ENCODE assay signal across 16 cellular contexts in genomic region chr2:224271854-224272620, GRCh38.
"Had no signal": no experiment of that assay in that cellular context is flagged by ENCODE, and none has a peak within 500 bp of the region (broad histone marks: within the 10 kb centered on the region; RNA-seq: fewer than 3 reads in every experiment).

No MANE protein-coding gene starts in this region.

- FAIRE-seq: kidney had no signal

- H3K36me3 ChIP-seq: prostate gland, stomach, thyroid gland, uterus had no signal

- DNase-seq: activated CD4-positive, alpha-beta memory T cell treated with anti-CD3 and anti-CD28 coated beads, Interleukin-2, amount 10 ng/mL, durations not matched to agents 7 days and 5 days; activated gamma-delta T cell; activated T-cell treated with anti-CD3 and anti-CD28 coated beads, Interleukin-2, amount 50 U/mL, for 48 hours; dorsolateral prefrontal cortex; kidney; naive thymus-derived CD8-positive, alpha-beta T cell; nucleus accumbens; stimulated activated CD4-positive, alpha-beta T cell treated with anti-CD3 and anti-CD28 coated beads, Interleukin-4, amount 100 ng/mL, for 24 hours; stomach; SW 1271; thyroid gland; uterus had no signal

- H3K4me3 ChIP-seq: dorsolateral prefrontal cortex, prostate gland, stomach, thyroid gland, uterus had no signal

- H3K27me3 Mint-ChIP-seq: activated naive CD8-positive, alpha-beta T cell had no signal

- H3K4me1 Mint-ChIP-seq: activated CD4-positive, alpha-beta memory T cell treated with anti-CD3 and anti-CD28 coated beads, Interleukin-2, amount 10 ng/mL, durations not matched to agents 7 days and 5 days; naive thymus-derived CD8-positive, alpha-beta T cell had no signal

- H3K4me1 ChIP-seq: prostate gland, thyroid gland, uterus had no signal

- H3K36me3 Mint-ChIP-seq: activated naive CD8-positive, alpha-beta T cell; naive thymus-derived CD8-positive, alpha-beta T cell had no signal

- H3K4me3 Mint-ChIP-seq: activated CD4-positive, alpha-beta memory T cell treated with anti-CD3 and anti-CD28 coated beads, Interleukin-2, amount 10 ng/mL, durations not matched to agents 7 days and 5 days; activated naive CD8-positive, alpha-beta T cell; naive thymus-derived CD8-positive, alpha-beta T cell; T-helper 2 cell treated with Interferon-gamma antibody and Interleukin-4, amounts not matched to agents 5 μg/mL and 100 μg/mL, for 36 hours had no signal

- H3K27me3 ChIP-seq: dorsolateral prefrontal cortex, stomach, thyroid gland, uterus had no signal

- H3K27ac ChIP-seq: dorsolateral prefrontal cortex, prostate gland, stomach, thyroid gland, uterus had no signal

- ATAC-seq: esophagus mucosa; naive thymus-derived CD8-positive, alpha-beta T cell had no signal

- H3K9me3 ChIP-seq: prostate gland, stomach, thyroid gland, uterus had no signal

- H3K27ac Mint-ChIP-seq: activated CD4-positive, alpha-beta memory T cell treated with anti-CD3 and anti-CD28 coated beads, Interleukin-2, amount 10 ng/mL, durations not matched to agents 7 days and 5 days; activated naive CD8-positive, alpha-beta T cell; naive thymus-derived CD8-positive, alpha-beta T cell; T-helper 2 cell treated with Interferon-gamma antibody and Interleukin-4, amounts not matched to agents 5 μg/mL and 100 μg/mL, for 36 hours had no signal

- H3K9me3 Mint-ChIP-seq: activated CD4-positive, alpha-beta memory T cell treated with anti-CD3 and anti-CD28 coated beads, Interleukin-2, amount 10 ng/mL, durations not matched to agents 7 days and 5 days; naive thymus-derived CD8-positive, alpha-beta T cell; T-helper 2 cell treated with Interferon-gamma antibody and Interleukin-4, amounts not matched to agents 5 μg/mL and 100 μg/mL, for 36 hours had no signal
